Comparison of ENCODE assay signal across 11 cellular contexts in the genomic region with DNA sequence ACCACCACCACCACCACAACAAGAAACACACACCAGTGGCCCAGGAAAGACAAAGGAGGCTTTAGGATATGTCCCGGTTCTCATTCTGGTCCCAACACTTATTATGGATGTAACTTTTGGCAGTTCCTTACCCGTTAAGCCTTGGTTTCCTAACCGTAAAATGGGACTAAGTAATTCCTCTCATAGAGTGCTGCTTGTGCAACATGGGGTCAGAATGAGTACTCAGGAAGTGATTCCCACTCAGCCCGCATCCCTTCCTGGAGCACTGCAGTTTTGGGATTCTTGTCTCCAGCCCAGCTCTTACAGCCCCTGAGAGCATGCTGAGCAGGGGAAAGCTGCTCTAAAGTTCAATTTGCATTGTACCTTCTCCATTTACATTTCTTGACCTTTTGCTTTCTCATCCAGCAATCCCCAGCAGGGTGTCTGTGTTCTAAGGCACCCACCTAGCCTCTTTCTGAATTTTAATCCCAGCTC.
DNase-seq lines count a peak whose midpoint lies in the region; ATAC-seq, FAIRE-seq and TF ChIP-seq lines count a peak whose summit lies in the region.
"Had no signal": no experiment of that assay in that cellular context is flagged by ENCODE, and none has a peak within 500 bp of the region (broad histone marks: within the 10 kb centered on the region; RNA-seq: fewer than 3 reads in every experiment).

No MANE protein-coding gene starts in this region.

- H3K27me3 ChIP-seq in HepG2 (ENCODE audit: control insufficient read depth in 1 of 2, insufficient read depth in 2 of 2, low read length in 2 of 2), result no peaks in the 10 kb centered on the region
- no peaks in the 10 kb centered on the region for H3K27me3 ChIP-seq in right lobe of liver
- H3K27me3 ChIP-seq in SU-DHL-6 (ENCODE audit: low read length), result no peaks in the 10 kb centered on the region

- H3K27ac Mint-ChIP-seq in stimulated activated naive CD8-positive, alpha-beta T cell treated with anti-CD3 and anti-CD28 coated beads, Interleukin-15, Interleukin-2, amounts not matched to agents 100 ng/mL and 50 ng/mL, for 24 hours, result peak overlapping the region; percentile 24
- H3K27ac Mint-ChIP-seq: stimulated activated naive B cell treated with anti-CD40 and anti-IgM and Interleukin-4, amounts not matched to agents 10 μg/mL and 1 μg/mL and 100 μg/mL, for 72 hours had no signal

- H3K9ac ChIP-seq in HepG2 (ENCODE audit: insufficient read depth, low read depth, low read length), result no peak overlapping the region
- peak overlapping the region; percentile 37 for H3K9ac ChIP-seq in SU-DHL-6 (ENCODE audit: low read length)

- H3K4me2 ChIP-seq in HepG2 (ENCODE audit: low read depth, low read length), result no peak overlapping the region
- no peak overlapping the region for H3K4me2 ChIP-seq in SU-DHL-6 (ENCODE audit: low read depth, low read length, poor library complexity, severe bottlenecking)

- H4K20me1 ChIP-seq in HepG2 (ENCODE audit: insufficient read depth, low read length), result no peaks in the 10 kb centered on the region
- H4K20me1 ChIP-seq in SU-DHL-6 (ENCODE audit: low read depth, low read length), result no peaks in the 10 kb centered on the region

- TF ChIP-seq EP300 in HepG2 (IDR thresholded peaks at IDR 0.05; ENCODE audit: low read depth in 2 of 2, low read length in 2 of 2) (no peak), HepG2 (CRISPR knock-in tag; IDR thresholded peaks at IDR 0.05; ENCODE audit: borderline replicate concordance) (no peak)

- H3K9me3 Mint-ChIP-seq in stimulated activated naive CD8-positive, alpha-beta T cell treated with anti-CD3 and anti-CD28 coated beads, Interleukin-15, Interleukin-2, amounts not matched to agents 100 ng/mL and 50 ng/mL, for 24 hours, result peaks cover 3% of the 10 kb centered on the region

- no peaks in the 10 kb centered on the region for H3K27me3 Mint-ChIP-seq in stimulated activated naive CD8-positive, alpha-beta T cell treated with anti-CD3 and anti-CD28 coated beads, Interleukin-15, Interleukin-2, amounts not matched to agents 100 ng/mL and 50 ng/mL, for 24 hours

- no peaks in the 10 kb centered on the region for H3K9me3 ChIP-seq in HepG2 (ENCODE audit: low read length)
- no peaks in the 10 kb centered on the region for H3K9me3 ChIP-seq in right lobe of liver
- peaks cover 5% of the 10 kb centered on the region; the same call in 1 of the 2 replicates for H3K9me3 ChIP-seq in SU-DHL-6 (ENCODE audit: insufficient read depth, low read length)

- WGBS in HepG2 (ENCODE audit: low lambda C conversion rate), result 85% methylated on average over 4 of the region's 4 CpGs
- 88% methylated on average over 4 of the region's 4 CpGs for WGBS in right lobe of liver (ENCODE audit: insufficient coverage, low coverage, low lambda C conversion rate, missing lambda C conversion rate)

- peaks cover 47% of the 10 kb centered on the region for H3K4me1 Mint-ChIP-seq in stimulated activated naive CD8-positive, alpha-beta T cell treated with anti-CD3 and anti-CD28 coated beads, Interleukin-15, Interleukin-2, amounts not matched to agents 100 ng/mL and 50 ng/mL, for 24 hours (ENCODE audit: low read depth)

- no peak for TF ChIP-seq POLR2A in HepG2 (IDR thresholded peaks at IDR 0.05; ENCODE audit: insufficient read depth in 1 of 2, low read depth in 2 of 2, low read length in 2 of 2)
- no peak for TF ChIP-seq POLR2A in right lobe of liver (IDR thresholded peaks at IDR 0.05)

- H3K79me2 ChIP-seq in HepG2 (ENCODE audit: insufficient read depth, low read length), result no peaks in the 10 kb centered on the region
- H3K79me2 ChIP-seq in SU-DHL-6 (ENCODE audit: insufficient read depth, low read length), result peaks cover 86% of the 10 kb centered on the region

- H3K4me1 ChIP-seq in HepG2 (ENCODE audit: insufficient read depth, low read length) (peaks cover 23% of the 10 kb centered on the region), right lobe of liver (no peaks in the 10 kb centered on the region)

- peak; percentile 30 for DNase-seq in HepG2 (ENCODE audit: low spot score)
- DNase-seq in right lobe of liver, result no peak
- DNase-seq in fibroblast of pulmonary artery (ENCODE audit: low read depth), result peak; percentile 82
- no peak for DNase-seq in NCI-H1436 treated with DMSO at 0.1 percent for 48 hours (lab: John Stamatoyannopoulos, UW)
- DNase-seq in SKM-1 (lab: John Stamatoyannopoulos, UW; ENCODE audit: unreplicated experiment), result no peak
- DNase-seq: BE2C; stimulated activated naive B cell treated with anti-CD40 and anti-IgM and Interleukin-4, amounts not matched to agents 10 μg/mL and 1 μg/mL and 100 μg/mL, for 72 hours had no signal

- no peak overlapping the region for H3K4me3 Mint-ChIP-seq in stimulated activated naive CD8-positive, alpha-beta T cell treated with anti-CD3 and anti-CD28 coated beads, Interleukin-15, Interleukin-2, amounts not matched to agents 100 ng/mL and 50 ng/mL, for 24 hours
- H3K4me3 Mint-ChIP-seq: stimulated activated naive B cell treated with anti-CD40 and anti-IgM and Interleukin-4, amounts not matched to agents 10 μg/mL and 1 μg/mL and 100 μg/mL, for 72 hours had no signal

- TF ChIP-seq CTCF in HepG2 (CRISPR knock-in tag; IDR thresholded peaks at IDR 0.05) (no peak), right lobe of liver (IDR thresholded peaks at IDR 0.05) (no peak), SU-DHL-6 (IDR thresholded peaks at IDR 0.05; ENCODE audit: insufficient read depth, low read length, poor library complexity, severe bottlenecking) (no peak), fibroblast of pulmonary artery (IDR thresholded peaks at IDR 0.05; ENCODE audit: low read length, missing control alignments) (no peak)

- H3K9me2 ChIP-seq in SU-DHL-6 (replicated peaks; ENCODE audit: insufficient read depth, low read length), result no peaks in the 10 kb centered on the region

- no peak for FAIRE-seq in HepG2 (lab: Jason Lieb, UNC)
- FAIRE-seq: G401.6 had no signal

- H3K4me3 ChIP-seq in HepG2 (replicated peaks in 1 of 3; ENCODE audit: insufficient read depth in 1 of 3, low read depth in 2 of 3, low read length in 3 of 3) (no peak overlapping the region), right lobe of liver (no peak overlapping the region), SU-DHL-6 (ENCODE audit: insufficient read depth, low read length, poor library complexity, severe bottlenecking) (no peak overlapping the region), fibroblast of pulmonary artery (replicated peaks; ENCODE audit: low read depth, low read length) (no peak overlapping the region)

- in situ Hi-C loops in HepG2 (cut with HindIII; ENCODE audit: extremely low pct_ligation_motif_present, low pct_unique_long_range_greater_than_20kb), result loop anchor here (5.0 kb wide), 2 partner anchors 308 to 363 kb away; no protein-coding TSS in a partner anchor

- ATAC-seq in HepG2, result peak; percentile 40; the same call in 2 of the 3 replicates
- no peak for ATAC-seq in right lobe of liver
- ATAC-seq in GM21786 (IDR thresholded peaks at IDR 0.05; ENCODE audit: unreplicated experiment), result no peak

- BruUV-seq in HepG2 (replicated peaks; lab: Mats Ljungman, UMichigan), result no TSS peak

- H3K27ac ChIP-seq in HepG2 (ENCODE audit: extremely low read length, insufficient read depth, low read length) (peak overlapping the region; percentile 28), right lobe of liver (no peak overlapping the region), SU-DHL-6 (ENCODE audit: low read depth, low read length) (peak overlapping the region; percentile 73)

- no peak overlapping the region for H2AFZ ChIP-seq in HepG2 (ENCODE audit: low read length)
- H2AFZ ChIP-seq in SU-DHL-6 (ENCODE audit: low read depth, low read length, severe bottlenecking), result no peak overlapping the region

- POLR2A ChIA-PET in HepG2 (lab: Yijun Ruan, JAX), result interaction anchor here (0.6 kb wide), 1 partner anchor 318 kb away, joined by 3 read pairs; no protein-coding TSS in a partner anchor

- CTCF ChIA-PET in HepG2 (lab: Yijun Ruan, JAX; ENCODE audit: low intra/inter-chr PET ratio, low total read pairs), result interaction anchor here (1.4 kb wide), 1 partner anchor 364 kb away, joined by 4 read pairs; no protein-coding TSS in a partner anchor

- H3K36me3 Mint-ChIP-seq in stimulated activated naive CD8-positive, alpha-beta T cell treated with anti-CD3 and anti-CD28 coated beads, Interleukin-15, Interleukin-2, amounts not matched to agents 100 ng/mL and 50 ng/mL, for 24 hours (ENCODE audit: low read depth), result peaks cover 24% of the 10 kb centered on the region
- H3K36me3 Mint-ChIP-seq: stimulated activated naive B cell treated with anti-CD40 and anti-IgM and Interleukin-4, amounts not matched to agents 10 μg/mL and 1 μg/mL and 100 μg/mL, for 72 hours had no signal

- H3K36me3 ChIP-seq in HepG2 (replicated peaks in 1 of 2; ENCODE audit: control insufficient read depth in 1 of 2, insufficient read depth in 2 of 2, low read length in 2 of 2) (no peaks in the 10 kb centered on the region; a peak in 2 of 5 replicates), right lobe of liver (no peaks in the 10 kb centered on the region), SU-DHL-6 (ENCODE audit: low read length) (peaks cover 5% of the 10 kb centered on the region)
- H3K36me3 ChIP-seq: BE2C had no signal

- H3F3A ChIP-seq in SU-DHL-6 (ENCODE audit: insufficient read depth), result peaks cover 13% of the 10 kb centered on the region; the same call in 1 of the 2 replicates

- intact Hi-C loops in HepG2 (cut with micrococcal nuclease; ENCODE audit: unreplicated experiment) (no loop called here), right lobe of liver (cut with DNase I) (loop anchor here in 1 of 2 donors (10.0 kb wide), 1 partner anchor 300 kb away; no protein-coding TSS in a partner anchor)

- no peak for TF ChIP-seq RAD21 in HepG2 (CRISPR knock-in tag; IDR thresholded peaks at IDR 0.05)

TF ChIP-seq in HepG2, 621 proteins besides CTCF, POLR2A, EP300 and RAD21 (continues in another document):
- TF ChIP-seq ZNF263 (CRISPR knock-in tag; IDR thresholded peaks at IDR 0.05), result peak; percentile 98
- peak; percentile 91 for TF ChIP-seq NR2C2 (CRISPR knock-in tag; IDR thresholded peaks at IDR 0.05; ENCODE audit: borderline replicate concordance)
- 0 out of 2 replicates have a peak, but pooled peaks have one; percentile 35 for TF ChIP-seq ZNF792 (CRISPR knock-in tag; IDR thresholded peaks at IDR 0.05)
- peak; percentile 54; the same call in 1 of the 2 replicates for TF ChIP-seq ZNF629 (CRISPR knock-in tag; conservative IDR thresholded peaks at IDR 0.05)
- TF ChIP-seq ETV5 (CRISPR knock-in tag; IDR thresholded peaks at IDR 0.05; ENCODE audit: borderline replicate concordance), result peak; percentile 48; the same call in 1 of the 2 replicates
- TF ChIP-seq FOXJ3 (CRISPR knock-in tag; IDR thresholded peaks at IDR 0.05; ENCODE audit: borderline replicate concordance), result no peak
- peak; percentile 31; the same call in 1 of the 2 replicates for TF ChIP-seq SALL1 (CRISPR knock-in tag; IDR thresholded peaks at IDR 0.05)
- TF ChIP-seq NCOA5 (CRISPR knock-in tag; IDR thresholded peaks at IDR 0.05), result no peak
- no peak for TF ChIP-seq ZBTB1 (CRISPR knock-in tag; IDR thresholded peaks at IDR 0.05; ENCODE audit: borderline replicate concordance)
- TF ChIP-seq ZNF34 (CRISPR knock-in tag; IDR thresholded peaks at IDR 0.05; ENCODE audit: borderline replicate concordance), result no peak
- TF ChIP-seq GABPA (IDR thresholded peaks at IDR 0.05; ENCODE audit: low read depth, low read length), result peak; percentile 58
- TF ChIP-seq GABPA (CRISPR knock-in tag; IDR thresholded peaks at IDR 0.05; ENCODE audit: low read depth), result peak; percentile 84
- no peak for TF ChIP-seq PITX1 (CRISPR knock-in tag; IDR thresholded peaks at IDR 0.05)

Comparison
In these comparisons a context has a peak if more than half of its experiments do, and no peak if none do; other contexts are left out.
1. DNase-seq: peak in HepG2 (single experiment) and fibroblast of pulmonary artery (single experiment); none in right lobe of liver (0 of 3), NCI-H1436 treated with DMSO at 0.1 percent for 48 hours (single experiment) and SKM-1 (single experiment).
2. H3K27ac ChIP-seq: peak in HepG2 (single experiment) and SU-DHL-6 (single experiment); none in right lobe of liver (0 of 3).